Comparison of ENCODE assay signal across 14 cellular contexts in genomic region chr5:66666778-66667177, GRCh38.
DNase-seq lines count a peak whose midpoint lies in the region; TF ChIP-seq lines count a peak whose summit lies in the region.
"Had no signal": no experiment of that assay in that cellular context is flagged by ENCODE, and none has a peak within 500 bp of the region (broad histone marks: within the 10 kb centered on the region; RNA-seq: fewer than 3 reads in every experiment).

No MANE protein-coding gene starts in this region.

- no peak overlapping the region for H4K8ac ChIP-seq in mesendoderm (ENCODE audit: low read depth, low read length)

- H3K4me3 ChIP-seq in colonic mucosa = no peak overlapping the region
- H3K4me3 ChIP-seq in mesendoderm (ENCODE audit: low read length) = no peak overlapping the region
- H3K4me3 ChIP-seq: GM23248 had no signal

- DNase-seq in COLO668 (lab: John Stamatoyannopoulos, UW; ENCODE audit: unreplicated experiment) = peak; percentile 85
- DNase-seq in DMS79 (lab: John Stamatoyannopoulos, UW) = peak; percentile 16
- DNase-seq in NCI-H2227 (lab: John Stamatoyannopoulos, UW; ENCODE audit: unreplicated experiment) = peak; percentile 64
- DNase-seq in colonic mucosa = peak; percentile 20
- no peak for DNase-seq in NCI-H526 treated with DMSO at 0.1 percent for 48 hours (lab: John Stamatoyannopoulos, UW)
- DNase-seq in Kasumi-1 (lab: John Stamatoyannopoulos, UW) = no peak
- DNase-seq in mesendoderm = no peak
- no peak for DNase-seq in inferior parietal cortex (ENCODE audit: extremely low spot score)
- DNase-seq: activated CD8-positive, alpha-beta memory T cell treated with anti-CD3 and anti-CD28 coated beads, Interleukin-2, amount 10 ng/mL, durations not matched to agents 7 days and 5 days; activated naive CD4-positive, alpha-beta T cell treated with anti-CD3 and anti-CD28 coated beads for 36 hours; foreskin fibroblast; GM23248; NCI-H524 treated with DMSO at 0.1 percent for 48 hours had no signal

- H2BK120ac ChIP-seq in mesendoderm (ENCODE audit: low read depth, low read length) = no peak overlapping the region

- H4K5ac ChIP-seq in mesendoderm (ENCODE audit: low read length) = no peak overlapping the region

- H3K79me1 ChIP-seq in mesendoderm (ENCODE audit: low read length) = no peaks in the 10 kb centered on the region

- H3K56ac ChIP-seq in mesendoderm (ENCODE audit: low read length) = no peak overlapping the region

- H3K4ac ChIP-seq in mesendoderm (ENCODE audit: low read depth, low read length) = no peak overlapping the region

- H3K27me3 ChIP-seq in colonic mucosa (no peaks in the 10 kb centered on the region), mesendoderm (ENCODE audit: insufficient read depth, low read length, poor library complexity) (no peaks in the 10 kb centered on the region)

- H2BK15ac ChIP-seq in mesendoderm (replicated peaks; ENCODE audit: low read depth) = no peak overlapping the region

- no peak overlapping the region for H3K18ac ChIP-seq in mesendoderm (ENCODE audit: low read length)

- no CpG with 5 or more reads among the region's 3 CpGs for WGBS in mesendoderm (ENCODE audit: extremely low coverage, insufficient coverage, low lambda C conversion rate)

- H3K27ac ChIP-seq in colonic mucosa = no peak overlapping the region
- no peak overlapping the region for H3K27ac ChIP-seq in mesendoderm (ENCODE audit: low read depth, low read length)
- H3K27ac ChIP-seq: GM23248, HL-60 had no signal

- H3K4me1 ChIP-seq in colonic mucosa (no peaks in the 10 kb centered on the region), mesendoderm (ENCODE audit: control insufficient read depth, low read depth, low read length) (no peaks in the 10 kb centered on the region)

- no peak overlapping the region for H2AK5ac ChIP-seq in mesendoderm (ENCODE audit: low read length)

- TF ChIP-seq CTCF in colonic mucosa (IDR thresholded peaks at IDR 0.05) = no peak

- no peak overlapping the region for H2BK5ac ChIP-seq in mesendoderm (ENCODE audit: low read length)

- no peak overlapping the region for H3K4me2 ChIP-seq in mesendoderm (ENCODE audit: low read length)

- no peaks in the 10 kb centered on the region for H3K79me2 ChIP-seq in mesendoderm (ENCODE audit: control insufficient read depth, insufficient read depth, low read length)

- H3K23ac ChIP-seq in mesendoderm (ENCODE audit: low read length) = no peak overlapping the region

- H3K36me3 ChIP-seq in colonic mucosa (no peaks in the 10 kb centered on the region), mesendoderm (ENCODE audit: control insufficient read depth, insufficient read depth, low read length) (no peaks in the 10 kb centered on the region)

- H3K9ac ChIP-seq in colonic mucosa (ENCODE audit: low read depth in 2 of 2, low read length in 2 of 2) (no peak overlapping the region), mesendoderm (ENCODE audit: low read length) (no peak overlapping the region)
- H3K9ac ChIP-seq: GM23248 had no signal

- intact Hi-C loops in colonic mucosa (cut with DNase I) = no loop called here

- no peaks in the 10 kb centered on the region for H3K9me3 ChIP-seq in colonic mucosa

Comparison
In these comparisons a context has a peak if more than half of its experiments do, and no peak if none do; other contexts are left out.
1. DNase-seq: peak in COLO668 (single experiment), DMS79 (single experiment), NCI-H2227 (single experiment) and colonic mucosa (single experiment); none in NCI-H526 treated with DMSO at 0.1 percent for 48 hours (single experiment), Kasumi-1 (0 of 2), mesendoderm (single experiment) and inferior parietal cortex (single experiment).